8 cellular contexts compared by ENCODE assay signal in the genomic region with DNA sequence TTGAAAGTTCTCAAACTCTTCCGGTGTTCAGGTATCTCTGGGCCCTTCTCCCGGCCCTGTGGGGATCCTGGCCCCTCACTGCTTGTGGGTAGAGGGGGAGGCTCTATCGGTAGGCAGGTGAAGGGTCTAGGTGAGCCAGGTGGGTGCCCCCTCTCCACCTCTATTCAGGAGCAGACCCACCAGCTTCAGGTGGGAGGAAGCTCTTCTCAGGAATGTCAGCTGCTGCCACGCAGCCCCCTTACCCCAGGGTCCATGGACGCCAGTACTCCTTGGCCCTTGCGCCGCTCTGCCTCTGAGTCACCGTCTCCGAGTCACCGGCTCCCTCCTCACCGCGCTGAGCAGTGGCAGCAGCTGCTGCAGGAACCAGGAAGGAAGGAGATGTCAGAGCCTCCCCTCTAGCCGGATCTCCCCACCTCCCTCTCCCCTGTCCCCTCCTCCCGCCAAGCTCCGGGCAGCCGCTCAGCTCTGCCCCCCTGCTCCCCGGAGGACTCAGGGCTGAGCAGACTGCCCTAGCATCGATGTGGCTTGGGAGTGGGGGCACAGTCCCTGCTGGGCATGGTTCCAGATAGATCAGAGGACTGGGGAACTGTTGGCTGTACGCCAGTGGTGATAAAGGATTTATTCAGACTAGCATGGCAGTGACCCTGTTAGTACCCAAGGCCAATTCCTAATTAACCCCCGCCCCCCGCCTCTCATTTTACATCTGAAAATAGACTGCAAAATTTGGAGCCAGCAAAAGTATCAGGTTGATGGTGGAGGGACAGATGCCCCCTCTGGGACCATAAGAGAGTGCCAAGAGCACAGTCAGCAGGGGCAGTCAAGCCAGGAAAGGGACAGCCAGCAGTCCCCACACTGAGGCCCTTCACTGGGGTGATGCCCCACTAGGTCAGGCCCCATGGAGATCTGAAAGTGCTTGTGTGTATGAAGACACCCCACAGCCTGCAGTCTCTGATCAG. TPM values are rescaled to one million over a fixed set of nuclear protein-coding genes. Genes with fewer than 3 reads are reported as not detected.
DNase-seq lines count a peak whose midpoint lies in the region; ATAC-seq and TF ChIP-seq lines count a peak whose summit lies in the region.

A gene with protein sequence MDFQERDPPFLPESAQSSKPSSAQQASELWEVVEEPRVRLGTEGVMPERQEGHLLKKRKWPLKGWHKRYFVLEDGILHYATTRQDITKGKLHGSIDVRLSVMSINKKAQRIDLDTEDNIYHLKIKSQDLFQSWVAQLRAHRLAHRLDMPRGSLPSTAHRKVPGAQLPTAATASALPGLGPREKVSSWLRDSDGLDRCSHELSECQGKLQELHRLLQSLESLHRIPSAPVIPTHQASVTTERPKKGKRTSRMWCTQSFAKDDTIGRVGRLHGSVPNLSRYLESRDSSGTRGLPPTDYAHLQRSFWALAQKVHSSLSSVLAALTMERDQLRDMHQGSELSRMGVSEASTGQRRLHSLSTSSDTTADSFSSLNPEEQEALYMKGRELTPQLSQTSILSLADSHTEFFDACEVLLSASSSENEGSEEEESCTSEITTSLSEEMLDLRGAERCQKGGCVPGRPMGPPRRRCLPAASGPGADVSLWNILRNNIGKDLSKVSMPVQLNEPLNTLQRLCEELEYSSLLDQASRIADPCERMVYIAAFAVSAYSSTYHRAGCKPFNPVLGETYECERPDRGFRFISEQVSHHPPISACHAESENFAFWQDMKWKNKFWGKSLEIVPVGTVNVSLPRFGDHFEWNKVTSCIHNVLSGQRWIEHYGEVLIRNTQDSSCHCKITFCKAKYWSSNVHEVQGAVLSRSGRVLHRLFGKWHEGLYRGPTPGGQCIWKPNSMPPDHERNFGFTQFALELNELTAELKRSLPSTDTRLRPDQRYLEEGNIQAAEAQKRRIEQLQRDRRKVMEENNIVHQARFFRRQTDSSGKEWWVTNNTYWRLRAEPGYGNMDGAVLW (minus strand): TSS at position 371 of the 956 bp plus-strand sequence. CDS start 1,516 bp downstream, outside the sequence.

- no peaks in the 10 kb centered on the region for H3K27me3 ChIP-seq in liver (ENCODE audit: control insufficient read depth in 4 of 4, insufficient read depth in 4 of 4, low read length in 3 of 4)

- H3K4me3 ChIP-seq in liver (ENCODE audit: low read depth in 1 of 3, low read length in 3 of 3) = peak within 1 kb of the TSS; percentile 44 to 48 (median 48)

- in situ Hi-C loops in ACHN (cut with HindIII; ENCODE audit: low pct_ligation_motif_present, low pct_unique_long_range_greater_than_20kb, low sequenced_read_pairs) = no loop called here

- POLR2A ChIA-PET in activated CD4-positive, alpha-beta T cell treated with anti-CD3 and anti-CD28 coated beads, Interleukin-2, amount 10 ng/mL, durations not matched to agents 7 days and 5 days (lab: Charles Lee) = interaction anchor here (0.7 kb wide), 1 partner anchor 8 kb away, joined by 3 read pairs; no protein-coding TSS in a partner anchor

- peaks cover 0 to 19% (median 5%) of the 10 kb centered on the region in 4 donors for H3K4me1 ChIP-seq in liver (ENCODE audit: control insufficient read depth in 4 of 4, insufficient read depth in 4 of 4, low read length in 3 of 4)

- H3K9ac ChIP-seq in liver (ENCODE audit: low read depth in 1 of 2, low read length in 2 of 2) = peak within 1 kb of the TSS in 1 of 2 donors; percentile 1

- CTCF ChIA-PET in activated CD4-positive, alpha-beta T cell treated with anti-CD3 and anti-CD28 coated beads, Interleukin-2, amount 10 ng/mL, durations not matched to agents 7 days and 5 days (lab: Charles Lee) = interaction anchor here (0.7 to 1.4 kb wide), 5 partner anchors 10 to 86 kb away, joined by 3 to 5 read pairs (median 4); a partner anchor contains a TSS

- H3K9me3 ChIP-seq in liver (ENCODE audit: control insufficient read depth in 4 of 4, low read length in 3 of 4) = no peaks in the 10 kb centered on the region

- peaks cover 28% of the 10 kb centered on the region for H3K4me1 Mint-ChIP-seq in activated CD4-positive, alpha-beta T cell treated with anti-CD3 and anti-CD28 coated beads, Interleukin-2, amount 10 ng/mL, durations not matched to agents 7 days and 5 days

- DNase-seq in ACHN (peak; percentile 93), NCI-H526 (lab: John Stamatoyannopoulos, UW) (peak; percentile 69 to 91), dermis blood vessel endothelial cell (peak; percentile 95)
- DNase-seq in activated CD4-positive, alpha-beta T cell treated with anti-CD3 and anti-CD28 coated beads, Interleukin-2, amount 10 ng/mL, durations not matched to agents 7 days and 5 days = peak; percentile 81
- DNase-seq in stimulated activated CD4-positive, alpha-beta T cell treated with anti-CD3 and anti-CD28 coated beads, Interleukin-4, amount 100 ng/mL, for 24 hours = peak; percentile 75

- H3K36me3 Mint-ChIP-seq in activated CD4-positive, alpha-beta T cell treated with anti-CD3 and anti-CD28 coated beads, Interleukin-2, amount 10 ng/mL, durations not matched to agents 7 days and 5 days (ENCODE audit: low read depth) = peaks cover 28% of the 10 kb centered on the region

- H3K27ac Mint-ChIP-seq in activated CD4-positive, alpha-beta T cell treated with anti-CD3 and anti-CD28 coated beads, Interleukin-2, amount 10 ng/mL, durations not matched to agents 7 days and 5 days = peak within 1 kb of the TSS; percentile 90

- no peaks in the 10 kb centered on the region for H3K27me3 Mint-ChIP-seq in activated CD4-positive, alpha-beta T cell treated with anti-CD3 and anti-CD28 coated beads, Interleukin-2, amount 10 ng/mL, durations not matched to agents 7 days and 5 days

- peak within 1 kb of the TSS; percentile 98 for H3K4me3 Mint-ChIP-seq in activated CD4-positive, alpha-beta T cell treated with anti-CD3 and anti-CD28 coated beads, Interleukin-2, amount 10 ng/mL, durations not matched to agents 7 days and 5 days

- H3K9me3 Mint-ChIP-seq in activated CD4-positive, alpha-beta T cell treated with anti-CD3 and anti-CD28 coated beads, Interleukin-2, amount 10 ng/mL, durations not matched to agents 7 days and 5 days = no peaks in the 10 kb centered on the region

- TF ChIP-seq CTCF in liver (IDR thresholded peaks at IDR 0.05; ENCODE audit: low read depth, low read length, missing input control) = no peak

- 12% methylated on average over 21 of the region's 21 CpGs for WGBS in liver

- H3K36me3 ChIP-seq in liver (ENCODE audit: control insufficient read depth in 4 of 4, insufficient read depth in 3 of 4, low read depth in 1 of 4, low read length in 3 of 4) = peaks cover 8 to 32% (median 19%) of the 10 kb centered on the region in 4 donors

- no peak for TF ChIP-seq RAD21 in liver (IDR thresholded peaks at IDR 0.05)

- H3K27ac ChIP-seq in liver (ENCODE audit: low read depth in 1 of 2, low read length in 2 of 2) = no peak within 1 kb of the TSS

- ATAC-seq in GM18870 (IDR thresholded peaks at IDR 0.05; ENCODE audit: unreplicated experiment) = peak; percentile 57
- peak; percentile 84 for ATAC-seq in HG03432 (IDR thresholded peaks at IDR 0.05; ENCODE audit: unreplicated experiment)

TF ChIP-seq in liver, 16 proteins besides CTCF, POLR2A, EP300 and RAD21:
- peak; percentile 7 for TF ChIP-seq SP1 (IDR thresholded peaks at IDR 0.05)
- no peak for TF ChIP-seq YY1 (IDR thresholded peaks at IDR 0.05)
- peak in 1 of 2 donors; percentile 43 for TF ChIP-seq GABPA (IDR thresholded peaks at IDR 0.05 in 1 of 2, conservative IDR thresholded peaks at IDR 0.05 in 1 of 2)

RNA-seq across cellular contexts. Expression of the gene that starts here (rescaled TPM):
- 10 to 100 TPM; 40.8 to 43.8 TPM for total RNA-seq in activated CD4-positive, alpha-beta T cell treated with anti-CD3 and anti-CD28 coated beads, Interleukin-2, amount 10 ng/mL, durations not matched to agents 7 days and 5 days
- total RNA-seq in dermis blood vessel endothelial cell = 8.9 and 11.6 TPM in 2 replicates
- 1 to 10 TPM; 1.9 to 2.4 TPM for total RNA-seq in liver
- under 1 TPM; 0.51 to 0.81 TPM for polyA plus RNA-seq in liver
